2 cellular contexts compared by ENCODE assay signal in genomic region chr4:71752383-71753042, GRCh38.
TF ChIP-seq lines count a peak whose summit lies in the region.

No MANE protein-coding gene starts in this region.

TF ChIP-seq in SK-N-SH, 30 proteins besides CTCF, POLR2A, EP300 and RAD21 (continued from another document):
- TF ChIP-seq TCF12 (IDR thresholded peaks at IDR 0.05) = no peak
- TF ChIP-seq, protein P1, sequence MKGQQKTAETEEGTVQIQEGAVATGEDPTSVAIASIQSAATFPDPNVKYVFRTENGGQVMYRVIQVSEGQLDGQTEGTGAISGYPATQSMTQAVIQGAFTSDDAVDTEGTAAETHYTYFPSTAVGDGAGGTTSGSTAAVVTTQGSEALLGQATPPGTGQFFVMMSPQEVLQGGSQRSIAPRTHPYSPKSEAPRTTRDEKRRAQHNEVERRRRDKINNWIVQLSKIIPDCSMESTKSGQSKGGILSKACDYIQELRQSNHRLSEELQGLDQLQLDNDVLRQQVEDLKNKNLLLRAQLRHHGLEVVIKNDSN (IDR thresholded peaks at IDR 0.05; ENCODE audit: borderline replicate concordance, low read depth) = no peak
- TF ChIP-seq RXRA (IDR thresholded peaks at IDR 0.05; ENCODE audit: borderline replicate concordance, low read depth) = no peak
- no peak for TF ChIP-seq FOSL2 (IDR thresholded peaks at IDR 0.05; ENCODE audit: borderline replicate concordance, low read depth)
- no peak for TF ChIP-seq GABPA (IDR thresholded peaks at IDR 0.05; ENCODE audit: low read depth)
- no peak for TF ChIP-seq FOXJ3 (CRISPR knock-in tag; IDR thresholded peaks at IDR 0.05)
- TF ChIP-seq, protein P2, sequence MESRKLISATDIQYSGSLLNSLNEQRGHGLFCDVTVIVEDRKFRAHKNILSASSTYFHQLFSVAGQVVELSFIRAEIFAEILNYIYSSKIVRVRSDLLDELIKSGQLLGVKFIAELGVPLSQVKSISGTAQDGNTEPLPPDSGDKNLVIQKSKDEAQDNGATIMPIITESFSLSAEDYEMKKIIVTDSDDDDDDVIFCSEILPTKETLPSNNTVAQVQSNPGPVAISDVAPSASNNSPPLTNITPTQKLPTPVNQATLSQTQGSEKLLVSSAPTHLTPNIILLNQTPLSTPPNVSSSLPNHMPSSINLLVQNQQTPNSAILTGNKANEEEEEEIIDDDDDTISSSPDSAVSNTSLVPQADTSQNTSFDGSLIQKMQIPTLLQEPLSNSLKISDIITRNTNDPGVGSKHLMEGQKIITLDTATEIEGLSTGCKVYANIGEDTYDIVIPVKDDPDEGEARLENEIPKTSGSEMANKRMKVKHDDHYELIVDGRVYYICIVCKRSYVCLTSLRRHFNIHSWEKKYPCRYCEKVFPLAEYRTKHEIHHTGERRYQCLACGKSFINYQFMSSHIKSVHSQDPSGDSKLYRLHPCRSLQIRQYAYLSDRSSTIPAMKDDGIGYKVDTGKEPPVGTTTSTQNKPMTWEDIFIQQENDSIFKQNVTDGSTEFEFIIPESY (IDR thresholded peaks at IDR 0.05; ENCODE audit: borderline replicate concordance, low read depth) = no peak
- no peak for TF ChIP-seq ELF1 (IDR thresholded peaks at IDR 0.05)
- no peak for TF ChIP-seq NRF1 (IDR thresholded peaks at IDR 0.05; ENCODE audit: low read depth, low read length)
- TF ChIP-seq PBX3 (IDR thresholded peaks at IDR 0.05) = no peak
- TF ChIP-seq JUND (IDR thresholded peaks at IDR 0.05) = no peak
- TF ChIP-seq NFIC (IDR thresholded peaks at IDR 0.05; ENCODE audit: borderline replicate concordance) = no peak
- no peak for TF ChIP-seq MEF2A (IDR thresholded peaks at IDR 0.05; ENCODE audit: borderline replicate concordance, low read depth)
- TF ChIP-seq FOXM1 (IDR thresholded peaks at IDR 0.05; ENCODE audit: low read depth) = no peak
TF ChIP-seq in SK-N-SH: peak in this region for 0.

TF ChIP-seq in SK-N-SH treated with all-trans-retinoic acid at 6 μM for 48 hours, 23 proteins besides CTCF, POLR2A, EP300 and RAD21 (continued from another document):
- TF ChIP-seq, protein P3, sequence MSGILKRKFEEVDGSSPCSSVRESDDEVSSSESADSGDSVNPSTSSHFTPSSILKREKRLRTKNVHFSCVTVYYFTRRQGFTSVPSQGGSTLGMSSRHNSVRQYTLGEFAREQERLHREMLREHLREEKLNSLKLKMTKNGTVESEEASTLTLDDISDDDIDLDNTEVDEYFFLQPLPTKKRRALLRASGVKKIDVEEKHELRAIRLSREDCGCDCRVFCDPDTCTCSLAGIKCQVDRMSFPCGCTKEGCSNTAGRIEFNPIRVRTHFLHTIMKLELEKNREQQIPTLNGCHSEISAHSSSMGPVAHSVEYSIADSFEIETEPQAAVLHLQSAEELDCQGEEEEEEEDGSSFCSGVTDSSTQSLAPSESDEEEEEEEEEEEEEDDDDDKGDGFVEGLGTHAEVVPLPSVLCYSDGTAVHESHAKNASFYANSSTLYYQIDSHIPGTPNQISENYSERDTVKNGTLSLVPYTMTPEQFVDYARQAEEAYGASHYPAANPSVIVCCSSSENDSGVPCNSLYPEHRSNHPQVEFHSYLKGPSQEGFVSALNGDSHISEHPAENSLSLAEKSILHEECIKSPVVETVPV (CRISPR knock-in tag; IDR thresholded peaks at IDR 0.05) = no peak
- TF ChIP-seq ZFP3 (CRISPR knock-in tag; IDR thresholded peaks at IDR 0.05) (no peak), RARB (CRISPR knock-in tag; IDR thresholded peaks at IDR 0.05) (no peak), PATZ1 (CRISPR knock-in tag; IDR thresholded peaks at IDR 0.05; ENCODE audit: borderline replicate concordance) (no peak), ZNF8 (CRISPR knock-in tag; IDR thresholded peaks at IDR 0.05) (no peak), SNAI2 (CRISPR knock-in tag; IDR thresholded peaks at IDR 0.05) (no peak), OSR1 (CRISPR knock-in tag; IDR thresholded peaks at IDR 0.05) (no peak), ESRRG (CRISPR knock-in tag; IDR thresholded peaks at IDR 0.05) (no peak), BACH2 (CRISPR knock-in tag; IDR thresholded peaks at IDR 0.05; ENCODE audit: borderline replicate concordance) (no peak), GLIS3 (CRISPR knock-in tag; IDR thresholded peaks at IDR 0.05) (no peak), ZC3H10 (CRISPR knock-in tag; IDR thresholded peaks at IDR 0.05) (no peak), PPARA (CRISPR knock-in tag; IDR thresholded peaks at IDR 0.05; ENCODE audit: borderline replicate concordance) (no peak), CSDC2 (CRISPR knock-in tag; IDR thresholded peaks at IDR 0.05) (no peak), ISL1 (CRISPR knock-in tag; IDR thresholded peaks at IDR 0.05) (no peak)
- TF ChIP-seq, protein P4, sequence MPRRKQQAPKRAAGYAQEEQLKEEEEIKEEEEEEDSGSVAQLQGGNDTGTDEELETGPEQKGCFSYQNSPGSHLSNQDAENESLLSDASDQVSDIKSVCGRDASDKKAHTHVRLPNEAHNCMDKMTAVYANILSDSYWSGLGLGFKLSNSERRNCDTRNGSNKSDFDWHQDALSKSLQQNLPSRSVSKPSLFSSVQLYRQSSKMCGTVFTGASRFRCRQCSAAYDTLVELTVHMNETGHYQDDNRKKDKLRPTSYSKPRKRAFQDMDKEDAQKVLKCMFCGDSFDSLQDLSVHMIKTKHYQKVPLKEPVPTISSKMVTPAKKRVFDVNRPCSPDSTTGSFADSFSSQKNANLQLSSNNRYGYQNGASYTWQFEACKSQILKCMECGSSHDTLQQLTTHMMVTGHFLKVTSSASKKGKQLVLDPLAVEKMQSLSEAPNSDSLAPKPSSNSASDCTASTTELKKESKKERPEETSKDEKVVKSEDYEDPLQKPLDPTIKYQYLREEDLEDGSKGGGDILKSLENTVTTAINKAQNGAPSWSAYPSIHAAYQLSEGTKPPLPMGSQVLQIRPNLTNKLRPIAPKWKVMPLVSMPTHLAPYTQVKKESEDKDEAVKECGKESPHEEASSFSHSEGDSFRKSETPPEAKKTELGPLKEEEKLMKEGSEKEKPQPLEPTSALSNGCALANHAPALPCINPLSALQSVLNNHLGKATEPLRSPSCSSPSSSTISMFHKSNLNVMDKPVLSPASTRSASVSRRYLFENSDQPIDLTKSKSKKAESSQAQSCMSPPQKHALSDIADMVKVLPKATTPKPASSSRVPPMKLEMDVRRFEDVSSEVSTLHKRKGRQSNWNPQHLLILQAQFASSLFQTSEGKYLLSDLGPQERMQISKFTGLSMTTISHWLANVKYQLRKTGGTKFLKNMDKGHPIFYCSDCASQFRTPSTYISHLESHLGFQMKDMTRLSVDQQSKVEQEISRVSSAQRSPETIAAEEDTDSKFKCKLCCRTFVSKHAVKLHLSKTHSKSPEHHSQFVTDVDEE (CRISPR knock-in tag; IDR thresholded peaks at IDR 0.05) = no peak
